20 cellular contexts compared by ENCODE assay signal in the genomic region with DNA sequence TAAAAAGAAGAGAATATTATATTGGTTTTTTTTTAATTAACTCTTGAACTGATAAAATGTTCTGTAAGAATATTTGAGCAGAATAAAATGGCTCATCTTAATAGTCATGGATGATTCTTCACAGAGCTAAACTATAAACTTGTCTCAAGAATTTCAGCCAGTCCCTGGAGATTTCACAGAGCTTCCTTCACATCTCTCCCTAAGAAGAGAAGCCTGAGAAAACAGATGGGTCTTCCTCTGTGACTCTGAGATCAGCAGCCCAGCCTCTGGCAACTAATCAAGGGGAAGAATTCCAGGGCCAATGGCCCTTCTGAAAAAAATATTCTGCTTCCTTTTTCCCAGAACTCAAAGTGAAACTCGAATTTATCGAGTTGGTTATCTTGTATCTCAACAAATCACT.
DNase-seq lines count a peak whose midpoint lies in the region; ATAC-seq and TF ChIP-seq lines count a peak whose summit lies in the region.
"Had no signal": no experiment of that assay in that cellular context is flagged by ENCODE, and none has a peak within 500 bp of the region (broad histone marks: within the 10 kb centered on the region; RNA-seq: fewer than 3 reads in every experiment).

No MANE protein-coding gene starts in this region.

- H3K4me2 ChIP-seq in mesendoderm (ENCODE audit: low read length): no peak overlapping the region

- no peak overlapping the region for H3K56ac ChIP-seq in mesendoderm (ENCODE audit: low read length)

- H4K5ac ChIP-seq in mesendoderm (ENCODE audit: low read length): no peak overlapping the region

- no peak overlapping the region for H3K9ac ChIP-seq in mesendoderm (ENCODE audit: low read length)

- H3K27ac ChIP-seq in heart right ventricle (peak overlapping the region in 6 of 10 donors; percentile 28 to 71 (median 60)), lower lobe of right lung (peak overlapping the region; percentile 15), thoracic aorta (no peak overlapping the region), mesendoderm (ENCODE audit: low read depth, low read length) (no peak overlapping the region)
- H3K27ac ChIP-seq: ovary, Peyer's patch, WERI-Rb-1 had no signal

- peak overlapping the region in 3 of 10 donors; percentile 5 to 14 (median 8) for H3K4me3 ChIP-seq in heart right ventricle
- H3K4me3 ChIP-seq in choroid plexus epithelial cell (ENCODE audit: low read depth, low read length): no peak overlapping the region
- no peak overlapping the region for H3K4me3 ChIP-seq in lower lobe of right lung
- H3K4me3 ChIP-seq in thoracic aorta: peak overlapping the region; percentile 5
- no peak overlapping the region for H3K4me3 ChIP-seq in mesendoderm (ENCODE audit: low read length)
- H3K4me3 ChIP-seq: ovary, Peyer's patch had no signal

- no peak overlapping the region for H2BK120ac ChIP-seq in mesendoderm (ENCODE audit: low read depth, low read length)

- no peak overlapping the region for H3K4ac ChIP-seq in mesendoderm (ENCODE audit: low read depth, low read length)

- H3K79me2 ChIP-seq in mesendoderm (ENCODE audit: control insufficient read depth, insufficient read depth, low read length): no peaks in the 10 kb centered on the region

- H3K23ac ChIP-seq in mesendoderm (ENCODE audit: low read length): no peak overlapping the region

- H3K18ac ChIP-seq in mesendoderm (ENCODE audit: low read length): no peak overlapping the region

- peak in 1 of 2 donors; percentile 64 for DNase-seq in heart right ventricle
- no peak for DNase-seq in Right ventricle myocardium inferior (ENCODE audit: missing footprints)
- DNase-seq in choroid plexus epithelial cell (ENCODE audit: low read depth): peak; percentile 74
- DNase-seq in lower lobe of right lung: no peak
- DNase-seq in thoracic aorta (ENCODE audit: low spot score): no peak
- no peak for DNase-seq in stimulated activated CD4-positive, alpha-beta T cell treated with anti-CD3 and anti-CD28 coated beads, Interleukin-15, amount 100 ng/mL, for 24 hours
- no peak for DNase-seq in mesendoderm
- DNase-seq in activated T-cell treated with anti-CD3 and anti-CD28 coated beads for 4 hours: no peak
- DNase-seq: activated CD8-positive, alpha-beta T cell treated with anti-CD3 and anti-CD28 coated beads, Interleukin-2, amount 10 ng/mL, durations not matched to agents 7 days and 5 days; activated naive CD8-positive, alpha-beta T cell treated with anti-CD3 and anti-CD28 coated beads, Interleukin-2, amount 50 U/mL, for 24 hours; CD4-positive, CD25-positive, alpha-beta regulatory T cell; DMS79; islet precursor cell; NCI-H748 treated with DMSO at 0.1 percent for 48 hours; ovary; Peyer's patch; stimulated activated CD4-positive, alpha-beta T cell treated with anti-CD3 and anti-CD28 coated beads, Interleukin-12 subunit alpha, Interleukin-12 subunit beta, amount 100 ng/mL, for 4 hours; stimulated activated naive CD8-positive, alpha-beta T cell treated with anti-CD3 and anti-CD28 coated beads, Interleukin-15, Interleukin-2, amounts not matched to agents 100 U/mL and 50 U/mL, for 24 hours; T-cell; WERI-Rb-1 had no signal

- H3K9me3 ChIP-seq in heart right ventricle (no peaks in the 10 kb centered on the region), lower lobe of right lung (no peaks in the 10 kb centered on the region), thoracic aorta (no peaks in the 10 kb centered on the region)
- H3K9me3 ChIP-seq: ovary, Peyer's patch had no signal

- peaks cover 0 to 24% (median 11%) of the 10 kb centered on the region in 9 donors for H3K4me1 ChIP-seq in heart right ventricle
- no peaks in the 10 kb centered on the region for H3K4me1 ChIP-seq in lower lobe of right lung
- H3K4me1 ChIP-seq in thoracic aorta (ENCODE audit: control insufficient read depth in 1 of 2, low read depth in 2 of 2): no peaks in the 10 kb centered on the region
- H3K4me1 ChIP-seq in mesendoderm (ENCODE audit: control insufficient read depth, low read depth, low read length): no peaks in the 10 kb centered on the region
- H3K4me1 ChIP-seq: Peyer's patch had no signal

- H3K79me1 ChIP-seq in mesendoderm (ENCODE audit: low read length): no peaks in the 10 kb centered on the region

- TF ChIP-seq CTCF in heart right ventricle (IDR thresholded peaks at IDR 0.05): no peak
- TF ChIP-seq CTCF in choroid plexus epithelial cell (conservative IDR thresholded peaks at IDR 0.05; ENCODE audit: low read depth, low read length): no peak
- TF ChIP-seq CTCF in lower lobe of right lung (IDR thresholded peaks at IDR 0.05): no peak
- TF ChIP-seq CTCF in thoracic aorta (IDR thresholded peaks at IDR 0.05): no peak

- no peaks in the 10 kb centered on the region for H3K36me3 ChIP-seq in heart right ventricle
- no peaks in the 10 kb centered on the region for H3K36me3 ChIP-seq in lower lobe of right lung
- no peaks in the 10 kb centered on the region for H3K36me3 ChIP-seq in thoracic aorta
- no peaks in the 10 kb centered on the region for H3K36me3 ChIP-seq in mesendoderm (ENCODE audit: control insufficient read depth, insufficient read depth, low read length)
- H3K36me3 ChIP-seq: ovary, Peyer's patch, WERI-Rb-1 had no signal

- ATAC-seq in heart right ventricle (peak in 7 of 8 donors; percentile 59 to 91 (median 83)), Right ventricle myocardium inferior (no peak), lower lobe of right lung (no peak), thoracic aorta (ENCODE audit: insufficient number of reproducible peaks, low FRiP score, low read depth) (no peak)
- ATAC-seq: activated CD8-positive, alpha-beta T cell treated with anti-CD3 and anti-CD28 coated beads, Interleukin-2, amount 10 ng/mL, durations not matched to agents 7 days and 5 days; activated naive CD8-positive, alpha-beta T cell treated with anti-CD3 and anti-CD28 coated beads, Interleukin-2, amount 50 U/mL, for 24 hours; stimulated activated naive CD8-positive, alpha-beta T cell treated with anti-CD3 and anti-CD28 coated beads, Interleukin-15, Interleukin-2, amounts not matched to agents 100 U/mL and 50 U/mL, for 24 hours; T-cell had no signal

- H3K27me3 ChIP-seq in heart right ventricle: no peaks in the 10 kb centered on the region
- H3K27me3 ChIP-seq in lower lobe of right lung (ENCODE audit: low read depth): no peaks in the 10 kb centered on the region
- no peaks in the 10 kb centered on the region for H3K27me3 ChIP-seq in thoracic aorta (replicated peaks; ENCODE audit: insufficient read depth)
- H3K27me3 ChIP-seq in mesendoderm (ENCODE audit: insufficient read depth, low read length, poor library complexity): no peaks in the 10 kb centered on the region
- H3K27me3 ChIP-seq: ovary, Peyer's patch had no signal

- H2AK5ac ChIP-seq in mesendoderm (ENCODE audit: low read length): no peak overlapping the region

- no peak overlapping the region for H4K8ac ChIP-seq in mesendoderm (ENCODE audit: low read depth, low read length)

- WGBS in heart right ventricle, 2 donors: 24 to 36% methylated on average over 2 of the region's 2 CpGs
- WGBS in mesendoderm (ENCODE audit: extremely low coverage, insufficient coverage, low lambda C conversion rate): no CpG with 5 or more reads among the region's 2 CpGs

- intact Hi-C loops in heart right ventricle (cut with DNase I) (loop anchor here in 1 of 10 donors (10.0 kb wide), 2 partner anchors 249 to 429 kb away; no protein-coding TSS in a partner anchor), Right ventricle myocardium inferior (cut with DNase I) (no loop called here), lower lobe of right lung (cut with DNase I) (no loop called here)

- H2BK5ac ChIP-seq in mesendoderm (ENCODE audit: low read length): no peak overlapping the region

- no peak overlapping the region for H2BK15ac ChIP-seq in mesendoderm (replicated peaks; ENCODE audit: low read depth)

Comparison
In these comparisons a context has a peak if more than half of its experiments do, and no peak if none do; other contexts are left out.
1. ATAC-seq: peak in heart right ventricle (7 of 8); none in Right ventricle myocardium inferior (single experiment), lower lobe of right lung (0 of 2) and thoracic aorta (single experiment).
2. H3K27ac ChIP-seq: peak in heart right ventricle (6 of 10) and lower lobe of right lung (single experiment); none in thoracic aorta (0 of 2) and mesendoderm (single experiment).